In the genomic region with DNA sequence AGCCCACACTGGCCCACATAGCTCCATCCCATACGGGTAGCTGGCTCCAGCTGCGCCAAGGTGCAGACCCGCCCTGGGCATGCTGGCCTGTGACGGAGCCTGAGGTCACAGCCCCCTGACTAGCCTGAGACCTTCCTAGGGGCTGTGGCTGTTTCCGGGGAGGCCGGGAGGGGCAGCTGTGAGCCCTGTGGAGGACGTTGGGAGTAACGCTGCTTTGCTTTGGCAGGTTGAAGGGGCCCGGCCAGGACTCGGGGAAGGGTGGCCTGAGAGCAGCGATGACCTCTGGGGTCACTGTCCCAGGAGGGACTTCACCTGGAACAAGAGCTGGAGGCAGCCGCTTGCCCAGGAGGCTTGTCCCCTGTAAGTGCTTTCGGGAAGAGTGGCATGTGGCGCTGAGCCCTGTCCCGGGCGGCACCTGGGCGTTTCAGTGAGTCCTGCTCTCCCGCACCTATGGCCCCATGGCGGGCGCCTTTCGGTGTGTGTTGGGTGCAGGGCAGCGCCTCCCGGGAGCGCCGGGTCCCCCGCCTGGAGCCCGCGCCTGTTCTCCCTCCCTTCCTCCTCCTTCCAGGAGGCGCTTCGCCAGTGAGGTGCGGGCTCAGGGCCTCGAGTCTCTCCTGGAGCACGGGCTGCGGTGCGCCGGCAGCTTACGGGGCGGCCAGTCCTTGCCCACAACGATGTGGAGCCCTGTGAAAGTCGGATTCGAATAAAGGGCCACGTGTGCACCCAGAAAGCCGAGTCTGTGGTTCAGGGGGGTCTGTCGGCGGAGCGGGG, we compare ENCODE assay signal across 8 cellular contexts. TPM values are rescaled to one million over a fixed set of nuclear protein-coding genes. Genes with fewer than 3 reads are reported as not detected.
A peak's percentile ranks its signal among the peaks of the same experiment; 100 is the strongest.
DNase-seq lines count a peak whose midpoint lies in the region; ATAC-seq and FAIRE-seq lines count a peak whose summit lies in the region.

No MANE protein-coding gene starts in this region.

- H3K4me3 ChIP-seq in thymus (ENCODE audit: low read length) = no peak overlapping the region

- peaks cover 55% of the 10 kb centered on the region for H3K36me3 Mint-ChIP-seq in activated CD4-positive, alpha-beta T cell treated with anti-CD3 and anti-CD28 coated beads, Interleukin-2, amount 10 ng/mL, durations not matched to agents 7 days and 5 days (ENCODE audit: low read depth)
- peaks cover 50% of the 10 kb centered on the region for H3K36me3 Mint-ChIP-seq in activated naive CD8-positive, alpha-beta T cell treated with anti-CD3 and anti-CD28 coated beads, Interleukin-2, amount 50 U/mL, for 24 hours (ENCODE audit: low read depth)

- CTCF ChIA-PET in activated CD4-positive, alpha-beta T cell treated with anti-CD3 and anti-CD28 coated beads, Interleukin-2, amount 10 ng/mL, durations not matched to agents 7 days and 5 days (lab: Charles Lee) = interaction anchor here (4.4 kb wide), 1 partner anchor 30 kb away, joined by 34 read pairs; no protein-coding TSS in a partner anchor

- DNase-seq in activated CD4-positive, alpha-beta T cell treated with anti-CD3 and anti-CD28 coated beads, Interleukin-2, amount 10 ng/mL, durations not matched to agents 7 days and 5 days = no peak
- DNase-seq in activated CD4-positive, alpha-beta T cell treated with anti-CD3 and anti-CD28 coated beads, Interleukin-2, amount 50 U/mL, for 1 hour = no peak
- no peak for DNase-seq in activated naive CD8-positive, alpha-beta T cell treated with anti-CD3 and anti-CD28 coated beads, Interleukin-2, amount 50 U/mL, for 24 hours
- DNase-seq in NCI-H446 (lab: John Stamatoyannopoulos, UW) (no peak), RCC 7860 (ENCODE audit: low spot score) (no peak), pons (ENCODE audit: low spot score) (no peak)

- peak overlapping the region; percentile 63 for H3K4me3 Mint-ChIP-seq in activated CD4-positive, alpha-beta T cell treated with anti-CD3 and anti-CD28 coated beads, Interleukin-2, amount 10 ng/mL, durations not matched to agents 7 days and 5 days
- peak overlapping the region; percentile 73 for H3K4me3 Mint-ChIP-seq in activated naive CD8-positive, alpha-beta T cell treated with anti-CD3 and anti-CD28 coated beads, Interleukin-2, amount 50 U/mL, for 24 hours

- no peak for FAIRE-seq in RCC 7860 (lab: Jason Lieb, UNC)

- peaks cover 33% of the 10 kb centered on the region for H3K4me1 ChIP-seq in thymus (ENCODE audit: control insufficient read depth, insufficient read depth, low read length)

- POLR2A ChIA-PET in activated CD4-positive, alpha-beta T cell treated with anti-CD3 and anti-CD28 coated beads, Interleukin-2, amount 10 ng/mL, durations not matched to agents 7 days and 5 days (lab: Charles Lee) = no interaction called here

- H3K27me3 ChIP-seq in layer of hippocampus (ENCODE audit: control insufficient read depth, insufficient read depth, low read length) (no peaks in the 10 kb centered on the region), thymus (ENCODE audit: control insufficient read depth, insufficient read depth) (no peaks in the 10 kb centered on the region)

- no peaks in the 10 kb centered on the region for H3K27me3 Mint-ChIP-seq in activated CD4-positive, alpha-beta T cell treated with anti-CD3 and anti-CD28 coated beads, Interleukin-2, amount 10 ng/mL, durations not matched to agents 7 days and 5 days
- no peaks in the 10 kb centered on the region for H3K27me3 Mint-ChIP-seq in activated naive CD8-positive, alpha-beta T cell treated with anti-CD3 and anti-CD28 coated beads, Interleukin-2, amount 50 U/mL, for 24 hours

- 95% methylated on average over 46 of the region's 46 CpGs for WGBS in thymus

- H3K4me1 Mint-ChIP-seq in activated CD4-positive, alpha-beta T cell treated with anti-CD3 and anti-CD28 coated beads, Interleukin-2, amount 10 ng/mL, durations not matched to agents 7 days and 5 days = peaks cover 53% of the 10 kb centered on the region
- peaks cover 59% of the 10 kb centered on the region for H3K4me1 Mint-ChIP-seq in activated naive CD8-positive, alpha-beta T cell treated with anti-CD3 and anti-CD28 coated beads, Interleukin-2, amount 50 U/mL, for 24 hours

- peaks cover 55% of the 10 kb centered on the region for H3K36me3 ChIP-seq in thymus (ENCODE audit: control insufficient read depth, insufficient read depth)

- H3K9me3 Mint-ChIP-seq in activated CD4-positive, alpha-beta T cell treated with anti-CD3 and anti-CD28 coated beads, Interleukin-2, amount 10 ng/mL, durations not matched to agents 7 days and 5 days = no peaks in the 10 kb centered on the region
- no peaks in the 10 kb centered on the region for H3K9me3 Mint-ChIP-seq in activated naive CD8-positive, alpha-beta T cell treated with anti-CD3 and anti-CD28 coated beads, Interleukin-2, amount 50 U/mL, for 24 hours

- H3K27ac ChIP-seq in layer of hippocampus (ENCODE audit: low read depth, low read length) (peak overlapping the region; percentile 100), thymus (ENCODE audit: low read depth) (peak overlapping the region; percentile 100)

- no peaks in the 10 kb centered on the region for H3K9me3 ChIP-seq in thymus (ENCODE audit: control insufficient read depth)

- H3K27ac Mint-ChIP-seq in activated CD4-positive, alpha-beta T cell treated with anti-CD3 and anti-CD28 coated beads, Interleukin-2, amount 10 ng/mL, durations not matched to agents 7 days and 5 days = peak overlapping the region; percentile 79
- peak overlapping the region; percentile 82 for H3K27ac Mint-ChIP-seq in activated naive CD8-positive, alpha-beta T cell treated with anti-CD3 and anti-CD28 coated beads, Interleukin-2, amount 50 U/mL, for 24 hours

- ATAC-seq in activated naive CD8-positive, alpha-beta T cell treated with anti-CD3 and anti-CD28 coated beads, Interleukin-2, amount 50 U/mL, for 24 hours = no peak

RNA-seq across cellular contexts. Expression of gene FAM174C, which starts 1.1 kb away (rescaled TPM):
- 10 to 100 TPM; 47.8 to 51.5 TPM for total RNA-seq in activated CD4-positive, alpha-beta T cell treated with anti-CD3 and anti-CD28 coated beads, Interleukin-2, amount 10 ng/mL, durations not matched to agents 7 days and 5 days
- polyA plus RNA-seq in thymus = 62.2 TPM

RNA-seq across cellular contexts. Expression of gene CIRBP, which starts 5.1 kb away (rescaled TPM):
- total RNA-seq in activated CD4-positive, alpha-beta T cell treated with anti-CD3 and anti-CD28 coated beads, Interleukin-2, amount 10 ng/mL, durations not matched to agents 7 days and 5 days = 100 to 1,000 TPM; 169 to 224 TPM
- 693 TPM for polyA plus RNA-seq in thymus

RNA-seq across cellular contexts. Expression of gene EFNA2, which starts 11.4 kb away (rescaled TPM):
- not detected for total RNA-seq in activated CD4-positive, alpha-beta T cell treated with anti-CD3 and anti-CD28 coated beads, Interleukin-2, amount 10 ng/mL, durations not matched to agents 7 days and 5 days
- 0.21 TPM for polyA plus RNA-seq in thymus

RNA-seq across cellular contexts. Expression of gene MIDN, which starts 25.9 kb away (rescaled TPM):
- 10 to 100 TPM; 58.0 to 65.7 TPM for total RNA-seq in activated CD4-positive, alpha-beta T cell treated with anti-CD3 and anti-CD28 coated beads, Interleukin-2, amount 10 ng/mL, durations not matched to agents 7 days and 5 days
- 55.1 TPM for polyA plus RNA-seq in thymus

RNA-seq across cellular contexts. Expression of gene ATP5F1D, which starts 32.7 kb away (rescaled TPM):
- total RNA-seq in activated CD4-positive, alpha-beta T cell treated with anti-CD3 and anti-CD28 coated beads, Interleukin-2, amount 10 ng/mL, durations not matched to agents 7 days and 5 days = 100 to 1,000 TPM; 151 to 166 TPM
- 150 TPM for polyA plus RNA-seq in thymus
